Comparison of ENCODE assay signal across 1 cellular context in the genomic region with DNA sequence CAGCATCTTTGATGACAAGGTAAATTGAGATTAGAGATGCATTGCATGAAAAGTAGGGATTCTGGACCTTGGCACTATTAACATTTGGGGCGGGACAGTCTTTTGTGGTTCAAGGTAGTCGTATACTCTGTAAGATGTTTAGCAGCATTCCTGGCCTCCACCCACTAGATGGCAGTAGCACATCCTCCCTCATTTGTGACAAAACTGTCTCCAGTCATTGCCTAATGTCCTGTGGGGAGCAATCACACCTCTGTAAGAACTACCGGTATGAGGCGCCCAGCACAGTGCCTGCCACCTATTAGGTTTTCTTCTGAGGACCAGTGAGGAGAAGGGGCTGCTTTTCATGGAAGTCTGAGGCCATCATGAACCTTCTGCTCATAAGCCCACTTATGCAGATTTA.
TF ChIP-seq lines count a peak whose summit lies in the region.

No MANE protein-coding gene starts in this region.

TF ChIP-seq in GM12878, 131 proteins besides CTCF, POLR2A, EP300 and RAD21 (continued from another document):
- TF ChIP-seq, protein P1, sequence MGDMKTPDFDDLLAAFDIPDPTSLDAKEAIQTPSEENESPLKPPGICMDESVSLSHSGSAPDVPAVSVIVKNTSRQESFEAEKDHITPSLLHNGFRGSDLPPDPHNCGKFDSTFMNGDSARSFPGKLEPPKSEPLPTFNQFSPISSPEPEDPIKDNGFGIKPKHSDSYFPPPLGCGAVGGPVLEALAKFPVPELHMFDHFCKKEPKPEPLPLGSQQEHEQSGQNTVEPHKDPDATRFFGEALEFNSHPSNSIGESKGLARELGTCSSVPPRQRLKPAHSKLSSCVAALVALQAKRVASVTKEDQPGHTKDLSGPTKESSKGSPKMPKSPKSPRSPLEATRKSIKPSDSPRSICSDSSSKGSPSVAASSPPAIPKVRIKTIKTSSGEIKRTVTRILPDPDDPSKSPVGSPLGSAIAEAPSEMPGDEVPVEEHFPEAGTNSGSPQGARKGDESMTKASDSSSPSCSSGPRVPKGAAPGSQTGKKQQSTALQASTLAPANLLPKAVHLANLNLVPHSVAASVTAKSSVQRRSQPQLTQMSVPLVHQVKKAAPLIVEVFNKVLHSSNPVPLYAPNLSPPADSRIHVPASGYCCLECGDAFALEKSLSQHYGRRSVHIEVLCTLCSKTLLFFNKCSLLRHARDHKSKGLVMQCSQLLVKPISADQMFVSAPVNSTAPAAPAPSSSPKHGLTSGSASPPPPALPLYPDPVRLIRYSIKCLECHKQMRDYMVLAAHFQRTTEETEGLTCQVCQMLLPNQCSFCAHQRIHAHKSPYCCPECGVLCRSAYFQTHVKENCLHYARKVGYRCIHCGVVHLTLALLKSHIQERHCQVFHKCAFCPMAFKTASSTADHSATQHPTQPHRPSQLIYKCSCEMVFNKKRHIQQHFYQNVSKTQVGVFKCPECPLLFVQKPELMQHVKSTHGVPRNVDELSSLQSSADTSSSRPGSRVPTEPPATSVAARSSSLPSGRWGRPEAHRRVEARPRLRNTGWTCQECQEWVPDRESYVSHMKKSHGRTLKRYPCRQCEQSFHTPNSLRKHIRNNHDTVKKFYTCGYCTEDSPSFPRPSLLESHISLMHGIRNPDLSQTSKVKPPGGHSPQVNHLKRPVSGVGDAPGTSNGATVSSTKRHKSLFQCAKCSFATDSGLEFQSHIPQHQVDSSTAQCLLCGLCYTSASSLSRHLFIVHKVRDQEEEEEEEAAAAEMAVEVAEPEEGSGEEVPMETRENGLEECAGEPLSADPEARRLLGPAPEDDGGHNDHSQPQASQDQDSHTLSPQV (IDR thresholded peaks at IDR 0.05), result no peak
- TF ChIP-seq FOXK2 (IDR thresholded peaks at IDR 0.05), result no peak
